20 cellular contexts compared by ENCODE assay signal in the genomic region with DNA sequence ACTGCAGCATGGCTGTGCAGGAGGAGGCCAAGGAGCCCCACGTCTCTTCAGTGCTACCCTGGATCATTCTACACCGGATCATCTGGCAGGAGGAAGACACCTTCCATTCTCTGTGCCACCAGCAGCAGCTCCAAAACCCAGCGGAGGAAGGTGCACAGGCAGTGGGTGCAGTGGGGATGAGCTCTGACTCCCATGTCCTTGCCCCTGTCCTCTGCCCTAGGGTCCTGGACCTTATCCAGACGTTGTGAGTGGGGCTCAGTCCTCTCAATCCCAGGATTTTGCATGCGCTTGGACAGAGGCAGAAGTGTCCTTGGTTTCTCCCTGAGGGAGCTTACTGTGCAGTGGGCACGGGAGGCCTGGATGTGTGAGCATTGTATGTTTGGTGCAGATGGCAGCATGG.
"Had no signal": no experiment of that assay in that cellular context is flagged by ENCODE, and none has a peak within 500 bp of the region (broad histone marks: within the 10 kb centered on the region; RNA-seq: fewer than 3 reads in every experiment).

No MANE protein-coding gene starts in this region.

- H3K4me3 ChIP-seq: hepatocyte, pancreas, psoas muscle, skin epidermis, stomach, thoracic aorta, vagina had no signal

- H3K79me2 ChIP-seq: hepatocyte had no signal

- H3K4me2 ChIP-seq: hepatocyte had no signal

- H3K4me3 Mint-ChIP-seq: mesothelial cell of epicardium, natural killer cell, type B pancreatic cell had no signal

- H3K27me3 ChIP-seq: foreskin keratinocyte, hepatocyte, pancreas, stomach, vagina had no signal

- H2AFZ ChIP-seq: hepatocyte had no signal

- H3K4me1 ChIP-seq: foreskin keratinocyte, psoas muscle, vagina had no signal

- H3K9me3 Mint-ChIP-seq: mesothelial cell of epicardium, natural killer cell, type B pancreatic cell had no signal

- H3K27ac Mint-ChIP-seq: mesothelial cell of epicardium, natural killer cell, type B pancreatic cell had no signal

- H3K27me3 Mint-ChIP-seq: type B pancreatic cell had no signal

- H3K36me3 Mint-ChIP-seq: natural killer cell had no signal

- DNase-seq: dermis blood vessel endothelial cell; erythroblast; foreskin keratinocyte; head of caudate nucleus; natural killer cell; occipital lobe; pancreas; psoas muscle; retina; stimulated activated CD4-positive, alpha-beta T cell treated with anti-CD3 and anti-CD28 coated beads, Interleukin-2, amount 100 ng/mL, for 24 hours; stimulated activated CD4-positive, alpha-beta T cell treated with anti-CD3 and anti-CD28 coated beads, Interleukin-4, amount 100 ng/mL, for 4 hours; stimulated activated naive CD4-positive, alpha-beta T cell; stomach; substantia nigra had no signal

- H3K9me3 ChIP-seq: pancreas, psoas muscle, stomach, thoracic aorta, vagina had no signal

- H3K4me1 Mint-ChIP-seq: mesothelial cell of epicardium, natural killer cell had no signal

- H3K27ac ChIP-seq: foreskin keratinocyte, hepatocyte, pancreas, psoas muscle, skin epidermis, stomach, thoracic aorta, vagina had no signal
